ENCODE assay signal across 11 cellular contexts in genomic region chr12:127809236-127809635, GRCh38.
DNase-seq lines count a peak whose midpoint lies in the region; ATAC-seq and TF ChIP-seq lines count a peak whose summit lies in the region.
"Had no signal": no experiment of that assay in that cellular context is flagged by ENCODE, and none has a peak within 500 bp of the region (broad histone marks: within the 10 kb centered on the region; RNA-seq: fewer than 3 reads in every experiment).

No MANE protein-coding gene starts in this region.

- peak overlapping the region; percentile 40 for H3K27ac ChIP-seq in suprapubic skin

- no peaks in the 10 kb centered on the region for H3K4me1 Mint-ChIP-seq in activated CD4-positive, alpha-beta memory T cell treated with anti-CD3 and anti-CD28 coated beads, Interleukin-2, amount 10 ng/mL, durations not matched to agents 7 days and 5 days

- H3K4me3 Mint-ChIP-seq in activated CD4-positive, alpha-beta memory T cell treated with anti-CD3 and anti-CD28 coated beads, Interleukin-2, amount 10 ng/mL, durations not matched to agents 7 days and 5 days = no peak overlapping the region

- POLR2A ChIA-PET in activated CD4-positive, alpha-beta memory T cell treated with anti-CD3 and anti-CD28 coated beads, Interleukin-2, amount 10 ng/mL, durations not matched to agents 7 days and 5 days (lab: Charles Lee) = no interaction called here

- no peak overlapping the region for H3K27ac Mint-ChIP-seq in activated CD4-positive, alpha-beta memory T cell treated with anti-CD3 and anti-CD28 coated beads, Interleukin-2, amount 10 ng/mL, durations not matched to agents 7 days and 5 days

- H3K36me3 ChIP-seq in adipocyte (ENCODE audit: control insufficient read depth, insufficient read depth, low read length, severe bottlenecking) (no peaks in the 10 kb centered on the region), suprapubic skin (no peaks in the 10 kb centered on the region)

- no peak overlapping the region for H3K9ac ChIP-seq in adipocyte (ENCODE audit: low read length)

- peaks cover 3% of the 10 kb centered on the region for H3K27me3 ChIP-seq in adipocyte (replicated peaks; ENCODE audit: control insufficient read depth, insufficient read depth, low read length)
- H3K27me3 ChIP-seq in suprapubic skin = no peaks in the 10 kb centered on the region

- CTCF ChIA-PET in activated CD4-positive, alpha-beta memory T cell treated with anti-CD3 and anti-CD28 coated beads, Interleukin-2, amount 10 ng/mL, durations not matched to agents 7 days and 5 days (lab: Charles Lee) = no interaction called here

- peaks cover 6% of the 10 kb centered on the region for H3K9me3 Mint-ChIP-seq in activated CD4-positive, alpha-beta memory T cell treated with anti-CD3 and anti-CD28 coated beads, Interleukin-2, amount 10 ng/mL, durations not matched to agents 7 days and 5 days

- H3K36me3 Mint-ChIP-seq in activated CD4-positive, alpha-beta memory T cell treated with anti-CD3 and anti-CD28 coated beads, Interleukin-2, amount 10 ng/mL, durations not matched to agents 7 days and 5 days (ENCODE audit: low read depth) = no peaks in the 10 kb centered on the region

- peak; percentile 67 for DNase-seq in NCI-H2029 (lab: John Stamatoyannopoulos, UW)
- no peak for DNase-seq in NCI-H2029 treated with DMSO at 0.1 percent for 48 hours (lab: John Stamatoyannopoulos, UW)
- DNase-seq in adipocyte (ENCODE audit: low read depth) = peak; percentile 94
- DNase-seq in hepatic stellate cell (ENCODE audit: low spot score) = peak; percentile 11
- no peak for DNase-seq in suprapubic skin (ENCODE audit: low spot score in 2 of 2)
- DNase-seq in GM20000 (ENCODE audit: low spot score) = no peak
- no peak for DNase-seq in activated CD4-positive, alpha-beta memory T cell treated with anti-CD3 and anti-CD28 coated beads, Interleukin-2, amount 10 ng/mL, durations not matched to agents 7 days and 5 days
- DNase-seq: midbrain, NCI-H2081 treated with DMSO at 0.1 percent for 48 hours had no signal

- TF ChIP-seq EP300 in suprapubic skin (IDR thresholded peaks at IDR 0.05) = no peak

- no peak for TF ChIP-seq POLR2A in suprapubic skin (IDR thresholded peaks at IDR 0.05)

- H3K9me3 ChIP-seq in adipocyte (ENCODE audit: control insufficient read depth, low read length) (no peaks in the 10 kb centered on the region), suprapubic skin (no peaks in the 10 kb centered on the region)

- H3K4me1 ChIP-seq in adipocyte (ENCODE audit: control insufficient read depth, insufficient read depth, low read length) = peaks cover 20% of the 10 kb centered on the region
- peaks cover 15% of the 10 kb centered on the region for H3K4me1 ChIP-seq in suprapubic skin

- TF ChIP-seq CTCF in suprapubic skin (IDR thresholded peaks at IDR 0.05) (no peak), GM20000 (IDR thresholded peaks at IDR 0.05; ENCODE audit: extremely low read depth, missing control alignments) (no peak)

- no peaks in the 10 kb centered on the region for H3K27me3 Mint-ChIP-seq in activated CD4-positive, alpha-beta memory T cell treated with anti-CD3 and anti-CD28 coated beads, Interleukin-2, amount 10 ng/mL, durations not matched to agents 7 days and 5 days

- H3K4me3 ChIP-seq in adipocyte (ENCODE audit: low read length) (no peak overlapping the region), suprapubic skin (no peak overlapping the region)

- ATAC-seq in GM18909 (IDR thresholded peaks at IDR 0.05; ENCODE audit: poor library complexity, unreplicated experiment) = no peak
- ATAC-seq: activated CD4-positive, CD25-positive, alpha-beta regulatory T cell treated with anti-CD3 and anti-CD28 coated beads, Interleukin-2, amount 50 U/mL, for 24 hours had no signal

- 47% methylated on average over 1 of the region's 1 CpG for WGBS in suprapubic skin

Comparison
In these comparisons a context has a peak if more than half of its experiments do, and no peak if none do; other contexts are left out.
1. DNase-seq: peak in NCI-H2029 (single experiment), adipocyte (single experiment) and hepatic stellate cell (single experiment); none in NCI-H2029 treated with DMSO at 0.1 percent for 48 hours (single experiment), suprapubic skin (0 of 2), GM20000 (single experiment) and activated CD4-positive, alpha-beta memory T cell treated with anti-CD3 and anti-CD28 coated beads, Interleukin-2, amount 10 ng/mL, durations not matched to agents 7 days and 5 days (single experiment).